1 cellular context compared by ENCODE assay signal in genomic region chr19:39969681-39970423, GRCh38.
TF ChIP-seq lines count a peak whose summit lies in the region.

No MANE protein-coding gene starts in this region.

TF ChIP-seq in K562, 482 proteins besides CTCF, POLR2A, EP300 and RAD21 (continued from another document and continues in another):
- TF ChIP-seq RREB1 (CRISPR knock-in tag; IDR thresholded peaks at IDR 0.05) (no peak), STAG1 (CRISPR knock-in tag; IDR thresholded peaks at IDR 0.05; ENCODE audit: borderline replicate concordance) (no peak), ESRRB (CRISPR knock-in tag; IDR thresholded peaks at IDR 0.05; ENCODE audit: borderline replicate concordance) (no peak), PTBP1 (IDR thresholded peaks at IDR 0.05; ENCODE audit: low read depth, low read length) (no peak), ZNF280A (IDR thresholded peaks at IDR 0.05; ENCODE audit: low read depth, partially characterized antibody) (no peak), DDX20 (tag; IDR thresholded peaks at IDR 0.05; ENCODE audit: low read depth) (no peak), ATF1 (CRISPR knock-in tag; IDR thresholded peaks at IDR 0.05) (no peak), ATF1 (tag; IDR thresholded peaks at IDR 0.05) (no peak), TSHZ1 (CRISPR knock-in tag; IDR thresholded peaks at IDR 0.05) (no peak), BMI1 (IDR thresholded peaks at IDR 0.05; ENCODE audit: low read length) (no peak), CSDE1 (IDR thresholded peaks at IDR 0.05) (no peak), GMEB1 (CRISPR knock-in tag; IDR thresholded peaks at IDR 0.05) (no peak), MLX (CRISPR knock-in tag; conservative IDR thresholded peaks at IDR 0.05) (no peak), ZNF165 (CRISPR knock-in tag; IDR thresholded peaks at IDR 0.05; ENCODE audit: borderline replicate concordance) (no peak), SFPQ (IDR thresholded peaks at IDR 0.05; ENCODE audit: low read depth, low read length) (no peak), STAT5B (CRISPR knock-in tag; IDR thresholded peaks at IDR 0.05) (no peak), BRD4 (IDR thresholded peaks at IDR 0.05) (no peak), KDM4B (IDR thresholded peaks at IDR 0.05; ENCODE audit: borderline replicate concordance in 2 of 2, low read depth in 1 of 2) (no peak), ZNF507 (tag; conservative IDR thresholded peaks at IDR 0.05) (no peak), ZNF655 (CRISPR knock-in tag; IDR thresholded peaks at IDR 0.05) (no peak), ZNF318 (IDR thresholded peaks at IDR 0.05; ENCODE audit: borderline replicate concordance in 1 of 2, low read depth in 1 of 2) (no peak), RCOR1 (IDR thresholded peaks at IDR 0.05; ENCODE audit: borderline replicate concordance in 1 of 2, low read depth in 2 of 2, low read length in 2 of 2) (0 out of 4 replicates have a peak, but pooled peaks of 1 of the 2 experiments have one; percentile 7)
